9 cellular contexts compared by ENCODE assay signal in the genomic region with DNA sequence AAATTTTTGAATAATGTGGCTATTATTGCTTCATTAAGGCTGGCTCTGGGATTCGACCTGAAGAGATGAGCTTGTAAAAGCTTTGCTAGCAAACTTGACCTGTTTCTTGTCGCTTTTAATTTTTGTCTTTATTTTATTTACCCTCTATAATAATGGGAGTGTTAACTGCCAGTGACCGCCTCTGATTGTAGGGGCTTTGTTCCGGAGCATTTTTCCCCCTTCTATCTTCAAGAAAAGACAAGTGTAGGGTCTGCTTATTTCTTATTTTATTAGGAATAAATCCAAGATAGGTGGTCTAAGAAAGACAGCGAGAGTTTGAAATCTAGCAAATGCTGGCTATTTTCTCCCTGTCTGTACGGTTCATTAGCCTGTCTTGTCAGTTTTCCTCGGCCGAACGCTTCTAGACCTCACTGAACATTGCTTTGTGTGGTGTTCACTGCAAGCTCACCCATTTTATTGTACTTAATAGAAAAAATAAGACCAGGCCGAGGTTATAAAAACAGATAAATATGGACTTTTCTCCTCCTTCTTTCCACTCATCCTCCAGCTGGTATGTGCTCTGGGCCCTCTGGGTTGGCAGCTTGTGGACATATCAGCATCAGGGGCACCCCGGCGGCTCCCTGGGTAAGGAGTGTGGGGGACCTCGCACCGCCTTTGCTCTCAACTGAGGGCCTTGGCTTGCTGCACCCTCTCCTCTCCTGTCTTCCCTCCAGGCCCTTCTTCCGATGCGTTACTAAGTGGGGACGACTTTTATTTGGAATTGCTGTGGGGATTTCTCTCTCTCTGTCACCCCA. TPM values are rescaled to one million over a fixed set of nuclear protein-coding genes. Genes with fewer than 3 reads are reported as not detected.
A peak's percentile ranks its signal among the peaks of the same experiment; 100 is the strongest.
DNase-seq lines count a peak whose midpoint lies in the region; ATAC-seq and TF ChIP-seq lines count a peak whose summit lies in the region.
"Had no signal": no experiment of that assay in that cellular context is flagged by ENCODE, and none has a peak within 500 bp of the region (broad histone marks: within the 10 kb centered on the region; RNA-seq: fewer than 3 reads in every experiment).

No MANE protein-coding gene starts in this region.

- H3K4me1 ChIP-seq in HUES6 (ENCODE audit: control insufficient read depth, insufficient read depth, low read length) (peaks cover 64% of the 10 kb centered on the region), testis (peaks cover 3% of the 10 kb centered on the region)
- H3K4me1 ChIP-seq in CD8-positive, alpha-beta memory T cell (ENCODE audit: insufficient read depth, low read length), result no peaks in the 10 kb centered on the region

- H3K4me3 Mint-ChIP-seq in mesothelial cell of epicardium, result peak overlapping the region; percentile 88
- peak overlapping the region in 1 of 7 donors; percentile 24 for H3K4me3 Mint-ChIP-seq in CD8-positive, alpha-beta memory T cell
- H3K4me3 Mint-ChIP-seq: naive thymus-derived CD4-positive, alpha-beta T cell had no signal

- WGBS in testis, 2 donors, result 36 to 41% methylated on average over 17 of the region's 17 CpGs

- DNase-seq in epithelial cell of esophagus (ENCODE audit: low read depth) (peak; percentile 38), mesothelial cell of epicardium (ENCODE audit: low spot score in 2 of 2, unreplicated experiment in 2 of 2) (no peak), testis (no peak), WERI-Rb-1 (no peak)
- DNase-seq in CD8-positive, alpha-beta memory T cell, result no peak
- DNase-seq: naive thymus-derived CD4-positive, alpha-beta T cell had no signal

- H3K9ac ChIP-seq in HUES6 (ENCODE audit: low read length), result no peak overlapping the region

- H3K36me3 ChIP-seq in HUES6 (ENCODE audit: control insufficient read depth, insufficient read depth, low read length) (no peaks in the 10 kb centered on the region), testis (ENCODE audit: low read depth, missing control alignments) (no peaks in the 10 kb centered on the region), WERI-Rb-1 (peaks cover 29% of the 10 kb centered on the region)
- H3K36me3 ChIP-seq in CD8-positive, alpha-beta memory T cell (ENCODE audit: insufficient read depth, low read length), result no peaks in the 10 kb centered on the region

- TF ChIP-seq CTCF in epithelial cell of esophagus (IDR thresholded peaks at IDR 0.05; ENCODE audit: insufficient read depth, low read depth, low read length, missing control alignments), result no peak
- TF ChIP-seq CTCF in mesothelial cell of epicardium (IDR thresholded peaks at IDR 0.05; ENCODE audit: unreplicated experiment), result no peak
- no peak for TF ChIP-seq CTCF in testis (IDR thresholded peaks at IDR 0.05)
- no peak for TF ChIP-seq CTCF in WERI-Rb-1 (IDR thresholded peaks at IDR 0.05; ENCODE audit: low read depth, low read length)

- H3K27ac ChIP-seq in HUES6 (ENCODE audit: low read depth, low read length), result no peak overlapping the region
- peak overlapping the region; percentile 27 to 89 for H3K27ac ChIP-seq in testis
- no peak overlapping the region for H3K27ac ChIP-seq in WERI-Rb-1
- H3K27ac ChIP-seq in CD8-positive, alpha-beta memory T cell (ENCODE audit: low read depth, low read length), result no peak overlapping the region

- peaks cover 77% of the 10 kb centered on the region for H3K4me1 Mint-ChIP-seq in mesothelial cell of epicardium
- no peaks in the 10 kb centered on the region for H3K4me1 Mint-ChIP-seq in CD8-positive, alpha-beta memory T cell

- peaks cover 99% of the 10 kb centered on the region for H3K27me3 ChIP-seq in HUES6 (ENCODE audit: control insufficient read depth, insufficient read depth, low read length)
- H3K27me3 ChIP-seq in testis, result no peaks in the 10 kb centered on the region
- no peaks in the 10 kb centered on the region for H3K27me3 ChIP-seq in WERI-Rb-1 (ENCODE audit: insufficient read depth, low read depth, severe bottlenecking)
- H3K27me3 ChIP-seq in CD8-positive, alpha-beta memory T cell (ENCODE audit: insufficient read depth, low read length, poor library complexity, severe bottlenecking), result peaks cover 11% of the 10 kb centered on the region

- peaks cover 47% of the 10 kb centered on the region for H3K36me3 Mint-ChIP-seq in mesothelial cell of epicardium
- H3K36me3 Mint-ChIP-seq in CD8-positive, alpha-beta memory T cell, result no peaks in the 10 kb centered on the region

- peak overlapping the region; percentile 98 for H3K27ac Mint-ChIP-seq in mesothelial cell of epicardium
- H3K27ac Mint-ChIP-seq in CD8-positive, alpha-beta memory T cell, result no peak overlapping the region
- H3K27ac Mint-ChIP-seq: naive thymus-derived CD4-positive, alpha-beta T cell had no signal

- no peak for ATAC-seq in HG03565 (IDR thresholded peaks at IDR 0.05; ENCODE audit: unreplicated experiment)
- no peak for ATAC-seq in GM21825 (IDR thresholded peaks at IDR 0.05; ENCODE audit: unreplicated experiment)

- intact Hi-C loops in testis (cut with DNase I; ENCODE audit: low total_unique reads), result no loop called here

- POLR2A ChIA-PET in CD8-positive, alpha-beta memory T cell (lab: Charles Lee), result no interaction called here

- TF ChIP-seq POLR2A in testis (IDR thresholded peaks at IDR 0.05), result no peak

- H3K27me3 Mint-ChIP-seq in mesothelial cell of epicardium (ENCODE audit: low read depth), result no peaks in the 10 kb centered on the region
- peaks cover 32 to 53% of the 10 kb centered on the region in 2 donors for H3K27me3 Mint-ChIP-seq in CD8-positive, alpha-beta memory T cell

- H3K9me3 ChIP-seq in HUES6 (ENCODE audit: control insufficient read depth, insufficient read depth, low read depth, low read length), result no peaks in the 10 kb centered on the region
- no peaks in the 10 kb centered on the region for H3K9me3 ChIP-seq in testis
- H3K9me3 ChIP-seq in WERI-Rb-1 (ENCODE audit: severe bottlenecking), result no peaks in the 10 kb centered on the region
- no peaks in the 10 kb centered on the region for H3K9me3 ChIP-seq in CD8-positive, alpha-beta memory T cell (ENCODE audit: low read length)

- CTCF ChIA-PET in CD8-positive, alpha-beta memory T cell (lab: Charles Lee), result interaction anchor here (0.8 kb wide), 1 partner anchor 10 kb away, joined by 4 read pairs; no protein-coding TSS in a partner anchor

- H3K4me3 ChIP-seq in HUES6 (ENCODE audit: low read depth, low read length), result peak overlapping the region; percentile 19; the same call in 1 of the 2 replicates
- H3K4me3 ChIP-seq in epithelial cell of esophagus (ENCODE audit: low read length), result peak overlapping the region; percentile 68
- peak overlapping the region in 1 of 2 donors; percentile 59 for H3K4me3 ChIP-seq in testis
- no peak overlapping the region for H3K4me3 ChIP-seq in WERI-Rb-1 (ENCODE audit: low read depth, low read length)
- no peak overlapping the region for H3K4me3 ChIP-seq in CD8-positive, alpha-beta memory T cell (ENCODE audit: low read length)

- H3K9me3 Mint-ChIP-seq in mesothelial cell of epicardium, result no peaks in the 10 kb centered on the region
- H3K9me3 Mint-ChIP-seq in CD8-positive, alpha-beta memory T cell, result peaks cover 0 to 24% (median 13%) of the 10 kb centered on the region in 5 donors

RNA-seq across cellular contexts. Expression of a gene that starts 8.5 kb away (rescaled TPM):
- total RNA-seq in mesothelial cell of epicardium (305 to 324 TPM (median 317 TPM) in 3 replicates), testis (10 to 100 TPM; 10.8 to 13.8 TPM)
- 13.5 TPM for polyA plus RNA-seq in testis (ENCODE audit: insufficient read depth, low read depth, low replicate concordance)
- not detected for total RNA-seq in CD8-positive, alpha-beta memory T cell
- polyA plus RNA-seq in CD8-positive, alpha-beta memory T cell, result not detected
- polyA plus RNA-seq: naive thymus-derived CD4-positive, alpha-beta T cell had no signal

Comparison
In these comparisons a context has a peak if more than half of its experiments do, and no peak if none do; other contexts are left out.
1. H3K27ac ChIP-seq: peak in testis (2 of 2); none in HUES6 (single experiment), WERI-Rb-1 (single experiment) and CD8-positive, alpha-beta memory T cell (single experiment).
2. H3K4me3 ChIP-seq: peak in HUES6 (single experiment) and epithelial cell of esophagus (single experiment); none in WERI-Rb-1 (single experiment) and CD8-positive, alpha-beta memory T cell (single experiment).
3. RNA of a gene that starts 8.5 kb away (total RNA-seq): 305 to 324 TPM in mesothelial cell of epicardium; 10.8 to 13.8 TPM in testis and not detected in CD8-positive, alpha-beta memory T cell; every median in the first group is over 10 times any median in the second.